Comparison of ENCODE assay signal across 16 cellular contexts in genomic region chr3:149018247-149018646, GRCh38. TPM values are rescaled to one million over a fixed set of nuclear protein-coding genes. Genes with fewer than 3 reads are reported as not detected.
DNase-seq lines count a peak whose midpoint lies in the region; ATAC-seq, FAIRE-seq and TF ChIP-seq lines count a peak whose summit lies in the region.
"Had no signal": no experiment of that assay in that cellular context is flagged by ENCODE, and none has a peak within 500 bp of the region (broad histone marks: within the 10 kb centered on the region; RNA-seq: fewer than 3 reads in every experiment).

No MANE protein-coding gene starts in this region.

- DNase-seq in HepG2 (ENCODE audit: low spot score) = peak; percentile 91
- DNase-seq in right lobe of liver = no peak
- peak; percentile 64 to 72 for DNase-seq in cardiac fibroblast (ENCODE audit: low read depth in 2 of 2)
- DNase-seq in mesenchymal stem cell = peak; percentile 16
- DNase-seq in dedifferentiated amniotic fluid mesenchymal stem cell (ENCODE audit: extremely low spot score) = no peak
- DNase-seq in DMS53 (lab: John Stamatoyannopoulos, UW) = no peak
- no peak for DNase-seq in D341Med (ENCODE audit: low spot score)
- DNase-seq: AML-193; cerebellar nuclear complex; erythroblast; NCI-H1105 treated with DMSO at 0.1 percent for 48 hours; NCI-H345; stimulated activated naive CD8-positive, alpha-beta T cell treated with anti-CD3 and anti-CD28 coated beads, Interleukin-15, amount 100 ng/mL, for 72 hours had no signal

- ATAC-seq in HepG2 (peak; percentile 97), right lobe of liver (no peak), HG02763 (IDR thresholded peaks at IDR 0.05; ENCODE audit: unreplicated experiment) (no peak)
- ATAC-seq: stimulated activated naive CD8-positive, alpha-beta T cell treated with anti-CD3 and anti-CD28 coated beads, Interleukin-15, amount 100 ng/mL, for 72 hours had no signal

- H3K4me3 ChIP-seq in HepG2 (replicated peaks in 1 of 3; ENCODE audit: insufficient read depth in 1 of 3, low read depth in 2 of 3, low read length in 3 of 3) (no peak overlapping the region), right lobe of liver (no peak overlapping the region), cardiac fibroblast (replicated peaks in 1 of 2; ENCODE audit: low read depth in 2 of 2, low read length in 2 of 2) (no peak overlapping the region), mesenchymal stem cell (ENCODE audit: insufficient read depth in 1 of 2, low read depth in 1 of 2, low read length in 2 of 2) (no peak overlapping the region)
- H3K4me3 ChIP-seq: HAP-1, SJSA1 had no signal

- POLR2A ChIA-PET in HepG2 (lab: Yijun Ruan, JAX) = no interaction called here

- no peak overlapping the region for H2AFZ ChIP-seq in HepG2 (ENCODE audit: low read length)
- H2AFZ ChIP-seq in mesenchymal stem cell (ENCODE audit: low read depth, low read length) = no peak overlapping the region

- H3K9me3 ChIP-seq in HepG2 (ENCODE audit: low read length) (no peaks in the 10 kb centered on the region), right lobe of liver (no peaks in the 10 kb centered on the region), mesenchymal stem cell (ENCODE audit: control insufficient read depth, low read length) (no peaks in the 10 kb centered on the region)
- H3K9me3 ChIP-seq: HAP-1, SJSA1 had no signal

- BruUV-seq in HepG2 (replicated peaks; lab: Mats Ljungman, UMichigan) = no TSS peak

- 29% methylated on average over 1 of the region's 1 CpG for WGBS in HepG2 (ENCODE audit: low lambda C conversion rate)
- 91% methylated on average over 1 of the region's 1 CpG for WGBS in right lobe of liver (ENCODE audit: insufficient coverage, low coverage, low lambda C conversion rate, missing lambda C conversion rate)
- 53% methylated on average over 1 of the region's 1 CpG for WGBS in mesenchymal stem cell

- no peak overlapping the region for H3K18ac ChIP-seq in mesenchymal stem cell (ENCODE audit: low read depth in 1 of 2, low read length in 2 of 2)

- H3K4ac ChIP-seq in mesenchymal stem cell (ENCODE audit: low read depth in 1 of 2, low read length in 2 of 2) = no peak overlapping the region

- no peaks in the 10 kb centered on the region for H3K79me2 ChIP-seq in HepG2 (ENCODE audit: insufficient read depth, low read length)

- CTCF ChIA-PET in HepG2 (lab: Yijun Ruan, JAX; ENCODE audit: low intra/inter-chr PET ratio, low total read pairs) = no interaction called here

- H3K79me1 ChIP-seq in mesenchymal stem cell (replicated peaks; ENCODE audit: low read length, poor library complexity, severe bottlenecking) = peaks cover 23% of the 10 kb centered on the region

- no peak for TF ChIP-seq POLR2A in HepG2 (IDR thresholded peaks at IDR 0.05; ENCODE audit: insufficient read depth in 1 of 2, low read depth in 2 of 2, low read length in 2 of 2)
- TF ChIP-seq POLR2A in right lobe of liver (IDR thresholded peaks at IDR 0.05) = no peak

- H2BK5ac ChIP-seq in mesenchymal stem cell (ENCODE audit: low read depth, low read length, poor library complexity, severe bottlenecking) = no peak overlapping the region

- no peak overlapping the region for H3K23ac ChIP-seq in mesenchymal stem cell (ENCODE audit: low read length in 2 of 2)

- no peak overlapping the region for H3K14ac ChIP-seq in mesenchymal stem cell (ENCODE audit: low read length in 2 of 2)

- H3K27ac ChIP-seq in HepG2 (ENCODE audit: extremely low read length, insufficient read depth, low read length) = peak overlapping the region; percentile 62
- H3K27ac ChIP-seq in right lobe of liver = no peak overlapping the region
- H3K27ac ChIP-seq in mesenchymal stem cell (ENCODE audit: low read length, poor library complexity, severe bottlenecking) = no peak overlapping the region
- H3K27ac ChIP-seq: SJSA1 had no signal

- intact Hi-C loops in HepG2 (cut with micrococcal nuclease; ENCODE audit: unreplicated experiment) = loop anchor here (1.0 to 10.0 kb wide), 2 partner anchors 8 to 207 kb away; partner anchors contain the start of gene CP
- intact Hi-C loops in right lobe of liver (cut with DNase I) = no loop called here

- no peak overlapping the region for H4K91ac ChIP-seq in mesenchymal stem cell (ENCODE audit: low read length)

- TF ChIP-seq CTCF in HepG2 (CRISPR knock-in tag; IDR thresholded peaks at IDR 0.05) (no peak), right lobe of liver (IDR thresholded peaks at IDR 0.05) (no peak), cardiac fibroblast (IDR thresholded peaks at IDR 0.05; ENCODE audit: low read depth, low read length) (no peak)

- no peak overlapping the region for H2BK120ac ChIP-seq in mesenchymal stem cell (ENCODE audit: low read depth, low read length)

- H2AK5ac ChIP-seq in mesenchymal stem cell (ENCODE audit: low read length, severe bottlenecking) = no peak overlapping the region

- peaks cover 23% of the 10 kb centered on the region for H3K4me1 ChIP-seq in HepG2 (ENCODE audit: insufficient read depth, low read length)
- H3K4me1 ChIP-seq in right lobe of liver = no peaks in the 10 kb centered on the region
- peaks cover 9% of the 10 kb centered on the region for H3K4me1 ChIP-seq in mesenchymal stem cell (ENCODE audit: control insufficient read depth, insufficient read depth, low read depth, low read length)

- no peaks in the 10 kb centered on the region for H4K20me1 ChIP-seq in HepG2 (ENCODE audit: insufficient read depth, low read length)

- H3K4me2 ChIP-seq in HepG2 (ENCODE audit: low read depth, low read length) = peak overlapping the region; percentile 52
- H3K4me2 ChIP-seq in mesenchymal stem cell (ENCODE audit: low read length, poor library complexity, severe bottlenecking) = no peak overlapping the region

- H4K8ac ChIP-seq in mesenchymal stem cell (ENCODE audit: low read length) = no peak overlapping the region

- in situ Hi-C loops in HepG2 (cut with HindIII; ENCODE audit: extremely low pct_ligation_motif_present, low pct_unique_long_range_greater_than_20kb) = no loop called here

- no peak for TF ChIP-seq RAD21 in HepG2 (CRISPR knock-in tag; IDR thresholded peaks at IDR 0.05)

- H3K9ac ChIP-seq in HepG2 (ENCODE audit: insufficient read depth, low read depth, low read length) = peak overlapping the region; percentile 33; the same call in 1 of the 2 replicates
- H3K9ac ChIP-seq in mesenchymal stem cell (ENCODE audit: low read length) = peak overlapping the region; percentile 10

- FAIRE-seq in HepG2 (lab: Jason Lieb, UNC) = peak; percentile 62

- peaks cover 3 to 13% of the 10 kb centered on the region in 2 experiments; a peak in 3 of 5 replicates for H3K36me3 ChIP-seq in HepG2 (replicated peaks in 1 of 2; ENCODE audit: control insufficient read depth in 1 of 2, insufficient read depth in 2 of 2, low read length in 2 of 2)
- peaks cover 0 to 6% (median 2%) of the 10 kb centered on the region in 4 donors for H3K36me3 ChIP-seq in right lobe of liver
- H3K36me3 ChIP-seq in mesenchymal stem cell (ENCODE audit: control insufficient read depth in 1 of 2, insufficient read depth in 2 of 2, low read depth in 1 of 2, low read length in 2 of 2) = peaks cover 8 to 44% of the 10 kb centered on the region in 2 experiments

- H3K27me3 ChIP-seq in HepG2 (ENCODE audit: control insufficient read depth in 1 of 2, insufficient read depth in 2 of 2, low read length in 2 of 2) = no peaks in the 10 kb centered on the region
- H3K27me3 ChIP-seq in right lobe of liver = no peaks in the 10 kb centered on the region
- no peaks in the 10 kb centered on the region for H3K27me3 ChIP-seq in mesenchymal stem cell (ENCODE audit: control insufficient read depth in 1 of 2, insufficient read depth in 1 of 2, low read length in 2 of 2)
- H3K27me3 ChIP-seq: SJSA1 had no signal

- no peak overlapping the region for H2BK12ac ChIP-seq in mesenchymal stem cell (ENCODE audit: low read length in 2 of 2)

- no peak overlapping the region for H2BK15ac ChIP-seq in mesenchymal stem cell (ENCODE audit: low read depth, poor library complexity, severe bottlenecking)

- TF ChIP-seq EP300 in HepG2 (IDR thresholded peaks at IDR 0.05; ENCODE audit: low read depth in 2 of 2, low read length in 2 of 2) (peak in 1 of 2 experiments; percentile 43; a peak in 1 of 4 replicates), HepG2 (CRISPR knock-in tag; IDR thresholded peaks at IDR 0.05; ENCODE audit: borderline replicate concordance) (0 out of 2 replicates have a peak, but pooled peaks have one; percentile 28)

TF ChIP-seq in HepG2, 621 proteins besides CTCF, POLR2A, EP300 and RAD21 (continues in another document):
- no peak for TF ChIP-seq ZMYM4 (CRISPR knock-in tag; IDR thresholded peaks at IDR 0.05)
- TF ChIP-seq DRAP1 (CRISPR knock-in tag; IDR thresholded peaks at IDR 0.05) = peak; percentile 13; the same call in 1 of the 2 replicates
- TF ChIP-seq ZEB1 (IDR thresholded peaks at IDR 0.05; ENCODE audit: insufficient replicate concordance, low read depth) = no peak

RNA-seq across cellular contexts. Expression of gene GYG1, which starts 26.9 kb away (rescaled TPM):
- total RNA-seq in HepG2 (2016; rRNA removed; fragmentation: Illumina TruSeq; extraction: Trizol) = 28.1 and 52.1 TPM in 2 replicates
- total RNA-seq in HepG2 (2016; cell fraction: cytosol; rRNA removed; fragmentation: Illumina TruSeq; extraction: Trizol; ENCODE audit: low read depth) = 29.8 and 30.1 TPM in 2 replicates
- total RNA-seq in HepG2 (2016; cell fraction: insoluble cytoplasmic fraction; rRNA removed; fragmentation: Illumina TruSeq; extraction: Trizol) = 29.9 and 49.6 TPM in 2 replicates
- total RNA-seq in HepG2 (2016; cell fraction: membrane; rRNA removed; fragmentation: Illumina TruSeq; extraction: Trizol) = 48.6 and 49.9 TPM in 2 replicates
- 19.3 and 23.2 TPM in 2 replicates for total RNA-seq in HepG2 (2016; cell fraction: nucleus; rRNA removed; fragmentation: Illumina TruSeq; extraction: Trizol)
- 12.6 and 15.7 TPM in 2 replicates for polyA plus RNA-seq in HepG2 (2011; rRNA removed)
- 12.4 and 14.4 TPM in 2 replicates for polyA plus RNA-seq in HepG2 (2011; cell fraction: cytosol; rRNA removed)
- polyA plus RNA-seq in HepG2 (2011; cell fraction: nucleus; rRNA removed) = 6.8 and 22.5 TPM in 2 replicates
- polyA plus RNA-seq in HepG2 (2012) = 25.0 and 29.0 TPM in 2 replicates
- 37.1 and 42.6 TPM in 2 replicates for polyA plus RNA-seq in HepG2 (2016; cell fraction: cytosol; fragmentation: Illumina TruSeq; extraction: Trizol; ENCODE audit: low read depth)
- polyA plus RNA-seq in HepG2 (2016; cell fraction: insoluble cytoplasmic fraction; fragmentation: Illumina TruSeq; extraction: Trizol; ENCODE audit: low read depth) = 61.5 and 63.2 TPM in 2 replicates
- polyA plus RNA-seq in HepG2 (2016; cell fraction: membrane; fragmentation: Illumina TruSeq; extraction: Trizol; ENCODE audit: low read depth) = 44.2 and 46.2 TPM in 2 replicates
- 28.3 and 28.8 TPM in 2 replicates for polyA plus RNA-seq in HepG2 (2016; cell fraction: nucleus; fragmentation: Illumina TruSeq; extraction: Trizol; ENCODE audit: insufficient read depth, low read depth)
- polyA minus RNA-seq in HepG2 (2011; rRNA and poly(A)+ RNA removed; ENCODE audit: low replicate concordance) = 20.7 and 24.7 TPM in 2 replicates
- 20.1 and 21.1 TPM in 2 replicates for polyA minus RNA-seq in HepG2 (2011; cell fraction: cytosol; rRNA and poly(A)+ RNA removed)
- 16.4 and 23.9 TPM in 2 replicates for polyA minus RNA-seq in HepG2 (2011; cell fraction: nucleus; rRNA and poly(A)+ RNA removed)
- 10 to 100 TPM in 3 of 6 experiments, 1 to 10 TPM in 3; 6.6 to 16.3 (median 10.3) TPM for total RNA-seq in right lobe of liver
- 59.2 TPM for polyA plus RNA-seq in mesenchymal stem cell (2013, experiment 1 of 2)
- polyA plus RNA-seq in mesenchymal stem cell (2013, experiment 2 of 2) = 59.2 TPM

Comparison
In these comparisons a context has a peak if more than half of its experiments do, and no peak if none do; other contexts are left out.
1. DNase-seq: peak in HepG2 (single experiment), cardiac fibroblast (2 of 2) and mesenchymal stem cell (single experiment); none in right lobe of liver (0 of 3), dedifferentiated amniotic fluid mesenchymal stem cell (single experiment), DMS53 (single experiment) and D341Med (single experiment).